ENCODE assay signal across 14 cellular contexts in genomic region chr4:123363729-123364128, GRCh38. TPM values are rescaled to one million over a fixed set of nuclear protein-coding genes. Genes with fewer than 3 reads are reported as not detected.
DNase-seq lines count a peak whose midpoint lies in the region; ATAC-seq and TF ChIP-seq lines count a peak whose summit lies in the region.
"Had no signal": no experiment of that assay in that cellular context is flagged by ENCODE, and none has a peak within 500 bp of the region (broad histone marks: within the 10 kb centered on the region; RNA-seq: fewer than 3 reads in every experiment).

No MANE protein-coding gene starts in this region.

- 90 to 95% methylated on average over 2 of the region's 2 CpGs for WGBS in tibial nerve, 2 donors

- POLR2A ChIA-PET in activated B cell treated with CpG ODN at 0.5 μM for 24 hours (lab: Charles Lee) (no interaction called here), HEK293T (lab: Yijun Ruan, JAX) (no interaction called here)

- peaks cover 0 to 8% (median 0%) of the 10 kb centered on the region in 4 donors for H3K4me1 ChIP-seq in tibial nerve

- H3K36me3 Mint-ChIP-seq in activated B cell treated with CpG ODN at 0.5 μM for 24 hours (ENCODE audit: low read depth), result no peaks in the 10 kb centered on the region
- H3K36me3 Mint-ChIP-seq: naive thymus-derived CD4-positive, alpha-beta T cell had no signal

- peaks cover 0 to 5% (median 1%) of the 10 kb centered on the region in 4 donors for H3K9me3 ChIP-seq in tibial nerve

- ATAC-seq in GM18868 (IDR thresholded peaks at IDR 0.05; ENCODE audit: unreplicated experiment) (peak; percentile 97), GM21619 (IDR thresholded peaks at IDR 0.05; ENCODE audit: unreplicated experiment) (peak; percentile 85), HG03135 (IDR thresholded peaks at IDR 0.05; ENCODE audit: unreplicated experiment) (peak; percentile 94), activated B cell treated with CpG ODN at 0.5 μM for 24 hours (ENCODE audit: low read depth) (peak; percentile 62)
- ATAC-seq: K562; naive thymus-derived CD4-positive, alpha-beta T cell; stimulated activated naive CD8-positive, alpha-beta T cell treated with anti-CD3 and anti-CD28 coated beads, Interleukin-15, amount 100 ng/mL, for 72 hours had no signal

- H3K27me3 Mint-ChIP-seq in activated B cell treated with CpG ODN at 0.5 μM for 24 hours, result no peaks in the 10 kb centered on the region
- H3K27me3 Mint-ChIP-seq: stimulated activated naive CD8-positive, alpha-beta T cell treated with anti-CD3 and anti-CD28 coated beads, Interleukin-15, amount 100 ng/mL, for 72 hours had no signal

- no peak for DNase-seq in activated B cell treated with CpG ODN at 0.5 μM for 24 hours
- DNase-seq in tibial nerve (ENCODE audit: low spot score in 2 of 2), result no peak
- no peak for DNase-seq in HEK293T (ENCODE audit: extremely low spot score)
- no peak for DNase-seq in coronary artery (ENCODE audit: low spot score)
- no peak for DNase-seq in inferior parietal cortex (ENCODE audit: extremely low spot score)
- DNase-seq: aorta; naive thymus-derived CD4-positive, alpha-beta T cell; NCI-H524; stimulated activated naive CD8-positive, alpha-beta T cell treated with anti-CD3 and anti-CD28 coated beads, Interleukin-15, amount 100 ng/mL, for 72 hours had no signal

- intact Hi-C loops in activated B cell treated with CpG ODN at 0.5 μM for 24 hours (cut with micrococcal nuclease), result loop anchor here (2.0 kb wide), 1 partner anchor 39 kb away; no protein-coding TSS in a partner anchor

- peaks cover 19% of the 10 kb centered on the region for H3K4me1 Mint-ChIP-seq in activated B cell treated with CpG ODN at 0.5 μM for 24 hours
- H3K4me1 Mint-ChIP-seq: stimulated activated naive CD8-positive, alpha-beta T cell treated with anti-CD3 and anti-CD28 coated beads, Interleukin-15, amount 100 ng/mL, for 72 hours had no signal

- H3K27me3 ChIP-seq in tibial nerve, result no peaks in the 10 kb centered on the region

- H3K36me3 ChIP-seq in tibial nerve, result no peaks in the 10 kb centered on the region

- H3K9me3 Mint-ChIP-seq in activated B cell treated with CpG ODN at 0.5 μM for 24 hours, result no peaks in the 10 kb centered on the region
- H3K9me3 Mint-ChIP-seq: naive thymus-derived CD4-positive, alpha-beta T cell; stimulated activated naive CD8-positive, alpha-beta T cell treated with anti-CD3 and anti-CD28 coated beads, Interleukin-15, amount 100 ng/mL, for 72 hours; T-helper 1 cell treated with Interleukin-12 subunit alpha and Interleukin-12 subunit beta and Interleukin-4 antibody, amounts not matched to agents 30 μg/mL and 1 μg/mL, for 36 hours had no signal

- CTCF ChIA-PET in activated B cell treated with CpG ODN at 0.5 μM for 24 hours (lab: Charles Lee), result no interaction called here
- CTCF ChIA-PET in HEK293T (lab: Yijun Ruan, JAX), result no interaction called here

- TF ChIP-seq EP300 in tibial nerve (IDR thresholded peaks at IDR 0.05), result no peak

- no peak overlapping the region for H3K4me3 Mint-ChIP-seq in activated B cell treated with CpG ODN at 0.5 μM for 24 hours
- H3K4me3 Mint-ChIP-seq: naive thymus-derived CD4-positive, alpha-beta T cell; stimulated activated naive CD8-positive, alpha-beta T cell treated with anti-CD3 and anti-CD28 coated beads, Interleukin-15, amount 100 ng/mL, for 72 hours; T-helper 1 cell treated with Interleukin-12 subunit alpha and Interleukin-12 subunit beta and Interleukin-4 antibody, amounts not matched to agents 30 μg/mL and 1 μg/mL, for 36 hours had no signal

- TF ChIP-seq CTCF in activated B cell treated with CpG ODN at 0.5 μM for 24 hours (IDR thresholded peaks at IDR 0.05) (no peak), tibial nerve (IDR thresholded peaks at IDR 0.05) (no peak), coronary artery (IDR thresholded peaks at IDR 0.05) (no peak)

- no peak overlapping the region for H3K4me3 ChIP-seq in tibial nerve
- H3K4me3 ChIP-seq in coronary artery, result no peak overlapping the region
- H3K4me3 ChIP-seq: K562 had no signal

- no peak overlapping the region for H3K27ac Mint-ChIP-seq in activated B cell treated with CpG ODN at 0.5 μM for 24 hours
- H3K27ac Mint-ChIP-seq: naive thymus-derived CD4-positive, alpha-beta T cell; stimulated activated naive CD8-positive, alpha-beta T cell treated with anti-CD3 and anti-CD28 coated beads, Interleukin-15, amount 100 ng/mL, for 72 hours; T-helper 1 cell treated with Interleukin-12 subunit alpha and Interleukin-12 subunit beta and Interleukin-4 antibody, amounts not matched to agents 30 μg/mL and 1 μg/mL, for 36 hours had no signal

- no peak for TF ChIP-seq POLR2A in tibial nerve (IDR thresholded peaks at IDR 0.05)

- H3K27ac ChIP-seq in tibial nerve (no peak overlapping the region), coronary artery (no peak overlapping the region)

TF ChIP-seq in HEK293T, 16 proteins besides CTCF, POLR2A, EP300 and RAD21:
- TF ChIP-seq SP1 (IDR thresholded peaks at IDR 0.05) (no peak), TARDBP (IDR thresholded peaks at IDR 0.05) (no peak), FOXK2 (IDR thresholded peaks at IDR 0.05) (no peak), ZNF384 (IDR thresholded peaks at IDR 0.05) (no peak), ARNT (IDR thresholded peaks at IDR 0.05) (no peak), L3MBTL2 (conservative IDR thresholded peaks at IDR 0.05) (no peak), FOXA1 (IDR thresholded peaks at IDR 0.05) (no peak)

RNA-seq across cellular contexts. Expression of gene SPRY1, which starts 32.9 kb away (rescaled TPM):
- total RNA-seq in activated B cell treated with CpG ODN at 0.5 μM for 24 hours, result 4.0 and 4.1 TPM in 2 replicates
- 100 to 1,000 TPM; 101 to 195 (median 169) TPM for total RNA-seq in tibial nerve

Comparison
In these comparisons a context has a peak if more than half of its experiments do, and no peak if none do; other contexts are left out.
1. RNA of gene SPRY1, which starts 32.9 kb away (total RNA-seq): 101 to 195 TPM in tibial nerve; 4.0 to 4.1 TPM in activated B cell treated with CpG ODN at 0.5 μM for 24 hours; every median in the first group is over 10 times any median in the second.
2. Peak in every context shown above with its lines, with median percentiles within 50 percentile points of each other: ATAC-seq.